8 cellular contexts compared by ENCODE assay signal in the genomic region with DNA sequence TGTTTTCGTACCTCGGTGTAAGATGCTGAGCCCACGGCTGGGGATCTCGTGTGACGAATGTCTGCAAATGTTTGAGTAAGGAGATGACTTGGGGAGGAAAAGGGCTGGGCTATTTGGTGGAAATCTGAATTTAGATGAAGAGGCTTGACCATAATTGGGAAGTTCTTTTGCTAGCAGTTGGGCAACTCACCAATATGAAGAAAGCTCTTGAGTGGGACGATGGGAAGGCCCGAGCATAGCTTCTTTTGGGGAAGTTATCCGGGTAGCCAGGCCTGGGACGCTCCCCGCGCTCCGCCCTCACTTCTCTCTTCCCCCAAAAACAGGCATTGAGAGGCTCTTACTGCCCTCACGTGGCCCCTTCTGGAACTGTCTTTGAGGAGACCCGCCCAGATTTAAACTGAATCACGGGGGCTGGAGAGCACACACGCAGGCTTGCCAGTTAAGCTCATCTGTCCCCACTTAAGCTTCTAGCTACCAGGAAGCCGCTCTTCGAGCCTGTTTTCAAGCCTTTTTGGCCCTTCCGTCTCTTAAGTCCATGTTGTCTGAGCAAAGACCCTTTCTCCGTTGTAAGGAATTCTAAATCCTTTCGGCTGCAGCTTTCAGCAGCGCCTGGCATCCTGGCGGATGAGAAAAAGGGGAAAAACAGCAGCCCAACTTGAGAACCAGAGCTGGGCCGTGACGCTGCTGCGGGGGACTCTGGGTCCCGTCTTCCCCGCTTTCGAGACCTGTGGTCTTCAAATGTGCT.
DNase-seq lines count a peak whose midpoint lies in the region; ATAC-seq and TF ChIP-seq lines count a peak whose summit lies in the region.

No MANE protein-coding gene starts in this region.

- no peak overlapping the region for H3K4ac ChIP-seq in mesendoderm (ENCODE audit: low read depth, low read length)

- H3K4me3 Mint-ChIP-seq in Caco-2 (ENCODE audit: unreplicated experiment): peak overlapping the region; percentile 66

- H3K4me2 ChIP-seq in mesendoderm (ENCODE audit: low read length): peak overlapping the region; percentile 60

- H3K27me3 Mint-ChIP-seq in Caco-2 (ENCODE audit: insufficient read depth, unreplicated experiment): no peaks in the 10 kb centered on the region

- H3K36me3 Mint-ChIP-seq in Caco-2 (ENCODE audit: insufficient read depth, unreplicated experiment): no peaks in the 10 kb centered on the region

- H2BK5ac ChIP-seq in mesendoderm (ENCODE audit: low read length): no peak overlapping the region

- DNase-seq in Caco-2 (peak; percentile 82 to 88), HPDE6-E6E7 (ENCODE audit: extremely low spot score) (peak; percentile 89), NK-92 (lab: John Stamatoyannopoulos, UW; ENCODE audit: unreplicated experiment) (peak; percentile 31), mesendoderm (peak; percentile 97)
- peak; percentile 78 to 80 for DNase-seq in activated CD8-positive, alpha-beta memory T cell treated with anti-CD3 and anti-CD28 coated beads for 4 hours (ENCODE audit: low read depth in 2 of 2)
- DNase-seq in stimulated activated CD8-positive, alpha-beta memory T cell treated with anti-CD3 and anti-CD28 coated beads, Interleukin-12 subunit alpha, Interleukin-12 subunit beta, amount 100 ng/mL, for 4 hours (ENCODE audit: low read depth): peak; percentile 78

- H3K27ac Mint-ChIP-seq in Caco-2 (ENCODE audit: unreplicated experiment): peak overlapping the region; percentile 40

- no peak overlapping the region for H2AK5ac ChIP-seq in mesendoderm (ENCODE audit: low read length)

- H3K36me3 ChIP-seq in Caco-2 (ENCODE audit: control insufficient read depth, insufficient read depth, low read length) (no peaks in the 10 kb centered on the region; the same call in 1 of the 2 replicates), endocrine pancreas (ENCODE audit: control insufficient read depth, insufficient read depth, low read length) (no peaks in the 10 kb centered on the region), mesendoderm (ENCODE audit: control insufficient read depth, insufficient read depth, low read length) (no peaks in the 10 kb centered on the region)

- POLR2A ChIA-PET in Caco-2 (lab: Charles Lee): no interaction called here

- ATAC-seq in GM19463 (IDR thresholded peaks at IDR 0.05; ENCODE audit: unreplicated experiment): peak; percentile 93

- peaks cover 18% of the 10 kb centered on the region for H3K4me1 Mint-ChIP-seq in Caco-2 (ENCODE audit: low read depth, unreplicated experiment)

- peaks cover 5% of the 10 kb centered on the region; the same call in 1 of the 2 replicates for H3K4me1 ChIP-seq in Caco-2
- H3K4me1 ChIP-seq in endocrine pancreas (ENCODE audit: control insufficient read depth, insufficient read depth, low read length): no peaks in the 10 kb centered on the region
- no peaks in the 10 kb centered on the region for H3K4me1 ChIP-seq in mesendoderm (ENCODE audit: control insufficient read depth, low read depth, low read length)

- BruUV-seq in Caco-2 (replicated peaks; lab: Mats Ljungman, UMichigan): no TSS peak

- peak overlapping the region; percentile 85 for H3K56ac ChIP-seq in mesendoderm (ENCODE audit: low read length)

- no peak overlapping the region for H2BK15ac ChIP-seq in mesendoderm (replicated peaks; ENCODE audit: low read depth)

- no peaks in the 10 kb centered on the region for H3K79me2 ChIP-seq in mesendoderm (ENCODE audit: control insufficient read depth, insufficient read depth, low read length)

- H3K9me3 ChIP-seq in Caco-2: no peaks in the 10 kb centered on the region
- H3K9me3 ChIP-seq in endocrine pancreas (ENCODE audit: control insufficient read depth, low read length): no peaks in the 10 kb centered on the region

- H3K4me3 ChIP-seq in Caco-2 (ENCODE audit: low read depth, low read length) (peak overlapping the region; percentile 34), endocrine pancreas (ENCODE audit: control insufficient read depth, insufficient read depth, low read length) (peak overlapping the region; percentile 79), mesendoderm (ENCODE audit: low read length) (peak overlapping the region; percentile 9)

- no peaks in the 10 kb centered on the region for H3K9me3 Mint-ChIP-seq in Caco-2 (ENCODE audit: unreplicated experiment)

- peak overlapping the region; percentile 30 for H4K8ac ChIP-seq in mesendoderm (ENCODE audit: low read depth, low read length)

- no CpG with 5 or more reads among the region's 29 CpGs for WGBS in mesendoderm (ENCODE audit: extremely low coverage, insufficient coverage, low lambda C conversion rate)

- intact Hi-C loops in Caco-2 (cut with micrococcal nuclease; ENCODE audit: unreplicated experiment): loop anchor here (1.0 to 5.0 kb wide), 6 partner anchors 17 to 467 kb away; a partner anchor contains a TSS

- no peak overlapping the region for H3K23ac ChIP-seq in mesendoderm (ENCODE audit: low read length)

- H3K27me3 ChIP-seq in Caco-2 (replicated peaks; ENCODE audit: control insufficient read depth, insufficient read depth, low read length) (no peaks in the 10 kb centered on the region), endocrine pancreas (ENCODE audit: control insufficient read depth, insufficient read depth, low read length) (no peaks in the 10 kb centered on the region), mesendoderm (ENCODE audit: insufficient read depth, low read length, poor library complexity) (no peaks in the 10 kb centered on the region)

- H3K79me1 ChIP-seq in mesendoderm (ENCODE audit: low read length): no peaks in the 10 kb centered on the region

- no peak overlapping the region for H2BK120ac ChIP-seq in mesendoderm (ENCODE audit: low read depth, low read length)

- CTCF ChIA-PET in Caco-2 (lab: Charles Lee): interaction anchor here (0.6 to 2.5 kb wide), 23 partner anchors 12 to 718 kb away, joined by 3 to 37 read pairs (median 4); a partner anchor contains a TSS

- peak overlapping the region; percentile 31 for H3K27ac ChIP-seq in mesendoderm (ENCODE audit: low read depth, low read length)

- H4K5ac ChIP-seq in mesendoderm (ENCODE audit: low read length): no peak overlapping the region

- H3K9ac ChIP-seq in endocrine pancreas (ENCODE audit: control insufficient read depth, insufficient read depth, low read length) (peak overlapping the region; percentile 60), mesendoderm (ENCODE audit: low read length) (peak overlapping the region; percentile 58)

- peak; percentile 83 to 84 for TF ChIP-seq CTCF in Caco-2 (IDR thresholded peaks at IDR 0.05; ENCODE audit: insufficient read depth in 1 of 2, low read depth in 1 of 2, low read length in 1 of 2, severe bottlenecking in 1 of 2, unreplicated experiment in 1 of 2)

- peak overlapping the region; percentile 32 for H3K18ac ChIP-seq in mesendoderm (ENCODE audit: low read length)

Comparison
In these comparisons a context has a peak if more than half of its experiments do, and no peak if none do; other contexts are left out.
1. Peak in every context shown above with its lines: DNase-seq, ATAC-seq, H3K4me3 ChIP-seq and H3K27ac ChIP-seq.
2. DNase-seq: peak in every context shown above with its lines; median percentile 97 in mesendoderm; 89 in HPDE6-E6E7; 85 in Caco-2; 79 in activated CD8-positive, alpha-beta memory T cell treated with anti-CD3 and anti-CD28 coated beads for 4 hours; 78 in stimulated activated CD8-positive, alpha-beta memory T cell treated with anti-CD3 and anti-CD28 coated beads, Interleukin-12 subunit alpha, Interleukin-12 subunit beta, amount 100 ng/mL, for 4 hours; 31 in NK-92.
3. H3K4me3 ChIP-seq: peak in every context shown above with its lines; median percentile 79 in endocrine pancreas; 34 in Caco-2; 9 in mesendoderm.